Comparison of ENCODE assay signal across 1 cellular context in the genomic region with DNA sequence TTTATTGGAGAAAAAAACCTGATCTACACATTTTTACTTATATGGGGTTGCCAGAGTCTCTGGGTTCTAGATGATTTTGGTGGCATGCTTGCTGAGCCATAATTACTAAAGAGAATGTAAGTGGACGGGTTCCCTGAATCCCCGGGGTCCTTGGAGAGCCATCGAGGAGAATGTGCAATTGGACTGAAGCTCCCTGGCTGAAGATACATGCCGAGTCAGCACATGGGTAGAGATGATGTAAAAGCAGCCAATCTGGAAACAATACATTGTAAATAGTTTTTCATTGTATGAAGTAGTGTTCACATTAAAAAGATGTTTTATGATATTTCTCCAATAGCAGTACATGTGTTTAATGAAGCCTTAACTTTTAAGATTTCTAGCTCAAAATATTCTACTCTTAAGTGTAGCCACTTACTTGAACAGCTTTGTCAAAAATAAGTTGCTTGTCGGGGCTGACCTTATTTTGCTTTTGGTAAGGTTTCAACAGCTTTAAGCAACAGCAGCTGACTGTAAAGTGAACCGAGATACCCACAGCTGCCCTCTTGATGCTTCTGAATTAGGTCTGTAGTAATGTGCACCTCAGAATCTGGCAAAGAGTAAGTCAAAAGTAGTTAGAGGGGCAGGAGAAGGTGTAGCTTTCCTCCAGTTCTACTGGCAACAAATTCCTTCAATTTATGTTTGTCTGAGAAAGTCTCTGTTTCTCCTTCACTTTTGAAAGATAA.
TF ChIP-seq lines count a peak whose summit lies in the region.

No MANE protein-coding gene starts in this region.

TF ChIP-seq in HepG2, 621 proteins besides CTCF, POLR2A, EP300 and RAD21:
- TF ChIP-seq ZBTB25 (CRISPR knock-in tag; IDR thresholded peaks at IDR 0.05), result no peak
- TF ChIP-seq ZNF331 (CRISPR knock-in tag; IDR thresholded peaks at IDR 0.05), result no peak
- TF ChIP-seq MAFK (conservative IDR thresholded peaks at IDR 0.05 in 1 of 2, IDR thresholded peaks at IDR 0.05 in 1 of 2; ENCODE audit: low read length in 2 of 2), result peak; percentile 43 to 74; a peak in 3 of 4 replicates
- 0 out of 2 replicates have a peak, but pooled peaks have one; percentile 44 for TF ChIP-seq MAFF (IDR thresholded peaks at IDR 0.05; ENCODE audit: low read depth, low read length)
